ENCODE assay signal across 1 cellular context in genomic region chr10:49571419-49571818, GRCh38.
TF ChIP-seq lines count a peak whose summit lies in the region.

No MANE protein-coding gene starts in this region.

TF ChIP-seq in GM23338, 12 proteins besides CTCF, POLR2A, EP300 and RAD21 (continued from another document):
- TF ChIP-seq STAT1 (IDR thresholded peaks at IDR 0.05; ENCODE audit: unreplicated experiment) (no peak), REST (IDR thresholded peaks at IDR 0.05; ENCODE audit: unreplicated experiment) (no peak)
